Comparison of ENCODE assay signal across 11 cellular contexts in genomic region chr1:36966242-36966641, GRCh38.
DNase-seq lines count a peak whose midpoint lies in the region; ATAC-seq and TF ChIP-seq lines count a peak whose summit lies in the region.
"Had no signal": no experiment of that assay in that cellular context is flagged by ENCODE, and none has a peak within 500 bp of the region (broad histone marks: within the 10 kb centered on the region; RNA-seq: fewer than 3 reads in every experiment).

No MANE protein-coding gene starts in this region.

- DNase-seq in activated naive CD4-positive, alpha-beta T cell treated with anti-CD3 and anti-CD28 coated beads, Interleukin-2, amount 10 ng/mL, durations not matched to agents 7 days and 5 days, result peak; percentile 50
- DNase-seq in activated naive CD4-positive, alpha-beta T cell treated with anti-CD3 and anti-CD28 coated beads, Interleukin-2, amount 50 U/mL, for 16 hours, result no peak
- peak; percentile 35 for DNase-seq in NT2/D1 (ENCODE audit: low read depth, low spot score)
- DNase-seq in ecto neural progenitor cell (ENCODE audit: low spot score), result peak; percentile 61
- DNase-seq in progenitor cell of endocrine pancreas (ENCODE audit: low spot score, unreplicated experiment), result peak; percentile 49
- no peak for DNase-seq in NCI-H1694 (lab: John Stamatoyannopoulos, UW)
- DNase-seq in epidermal melanocyte (ENCODE audit: insufficient read length, low spot score), result no peak
- DNase-seq: activated CD4-positive, CD25-positive, alpha-beta regulatory T cell; AML-193; amniotic stem cell had no signal

- no peak overlapping the region for H3K27ac Mint-ChIP-seq in activated naive CD4-positive, alpha-beta T cell treated with anti-CD3 and anti-CD28 coated beads, Interleukin-2, amount 10 ng/mL, durations not matched to agents 7 days and 5 days
- H3K27ac Mint-ChIP-seq in progenitor cell of endocrine pancreas, result no peak overlapping the region

- peaks cover 6% of the 10 kb centered on the region for H3K4me1 ChIP-seq in NT2/D1 (ENCODE audit: insufficient read depth, insufficient read length)

- H3K36me3 ChIP-seq in NT2/D1 (ENCODE audit: insufficient read depth, insufficient read length, low read length), result no peaks in the 10 kb centered on the region

- no peaks in the 10 kb centered on the region for H3K4me1 Mint-ChIP-seq in activated naive CD4-positive, alpha-beta T cell treated with anti-CD3 and anti-CD28 coated beads, Interleukin-2, amount 10 ng/mL, durations not matched to agents 7 days and 5 days
- no peaks in the 10 kb centered on the region for H3K4me1 Mint-ChIP-seq in progenitor cell of endocrine pancreas (ENCODE audit: low read depth)

- TF ChIP-seq CTCF in progenitor cell of endocrine pancreas (IDR thresholded peaks at IDR 0.05; ENCODE audit: unreplicated experiment), result no peak

- H3K9me3 ChIP-seq in NT2/D1 (ENCODE audit: insufficient read depth, low read length), result no peaks in the 10 kb centered on the region; the same call in 1 of the 2 replicates

- no peak for ATAC-seq in HG02970 (IDR thresholded peaks at IDR 0.05; ENCODE audit: low FRiP score, unreplicated experiment)

- no peak overlapping the region for H3K4me3 ChIP-seq in NT2/D1 (ENCODE audit: insufficient read length, low read depth)

- H3K36me3 Mint-ChIP-seq in activated naive CD4-positive, alpha-beta T cell treated with anti-CD3 and anti-CD28 coated beads, Interleukin-2, amount 10 ng/mL, durations not matched to agents 7 days and 5 days, result no peaks in the 10 kb centered on the region
- no peaks in the 10 kb centered on the region for H3K36me3 Mint-ChIP-seq in progenitor cell of endocrine pancreas (ENCODE audit: insufficient read depth)

- H3K27me3 ChIP-seq in NT2/D1 (ENCODE audit: insufficient read depth, insufficient read length), result no peaks in the 10 kb centered on the region

- H3K9me3 Mint-ChIP-seq in activated naive CD4-positive, alpha-beta T cell treated with anti-CD3 and anti-CD28 coated beads, Interleukin-2, amount 10 ng/mL, durations not matched to agents 7 days and 5 days, result no peaks in the 10 kb centered on the region
- H3K9me3 Mint-ChIP-seq in progenitor cell of endocrine pancreas (ENCODE audit: low read depth), result no peaks in the 10 kb centered on the region

- CTCF ChIA-PET in activated naive CD4-positive, alpha-beta T cell treated with anti-CD3 and anti-CD28 coated beads, Interleukin-2, amount 10 ng/mL, durations not matched to agents 7 days and 5 days (lab: Charles Lee), result no interaction called here

- H3K27me3 Mint-ChIP-seq in activated naive CD4-positive, alpha-beta T cell treated with anti-CD3 and anti-CD28 coated beads, Interleukin-2, amount 10 ng/mL, durations not matched to agents 7 days and 5 days, result no peaks in the 10 kb centered on the region
- peaks cover 25% of the 10 kb centered on the region for H3K27me3 Mint-ChIP-seq in progenitor cell of endocrine pancreas

- H3K9ac ChIP-seq in NT2/D1 (ENCODE audit: insufficient read length, low read depth), result no peak overlapping the region

- no peak overlapping the region for H3K4me3 Mint-ChIP-seq in activated naive CD4-positive, alpha-beta T cell treated with anti-CD3 and anti-CD28 coated beads, Interleukin-2, amount 10 ng/mL, durations not matched to agents 7 days and 5 days
- no peak overlapping the region for H3K4me3 Mint-ChIP-seq in progenitor cell of endocrine pancreas (ENCODE audit: low read depth)

Comparison
In these comparisons a context has a peak if more than half of its experiments do, and no peak if none do; other contexts are left out.
1. DNase-seq: peak in activated naive CD4-positive, alpha-beta T cell treated with anti-CD3 and anti-CD28 coated beads, Interleukin-2, amount 10 ng/mL, durations not matched to agents 7 days and 5 days (single experiment), NT2/D1 (single experiment), ecto neural progenitor cell (single experiment) and progenitor cell of endocrine pancreas (single experiment); none in activated naive CD4-positive, alpha-beta T cell treated with anti-CD3 and anti-CD28 coated beads, Interleukin-2, amount 50 U/mL, for 16 hours (single experiment), NCI-H1694 (single experiment) and epidermal melanocyte (single experiment).